In the genomic region with DNA sequence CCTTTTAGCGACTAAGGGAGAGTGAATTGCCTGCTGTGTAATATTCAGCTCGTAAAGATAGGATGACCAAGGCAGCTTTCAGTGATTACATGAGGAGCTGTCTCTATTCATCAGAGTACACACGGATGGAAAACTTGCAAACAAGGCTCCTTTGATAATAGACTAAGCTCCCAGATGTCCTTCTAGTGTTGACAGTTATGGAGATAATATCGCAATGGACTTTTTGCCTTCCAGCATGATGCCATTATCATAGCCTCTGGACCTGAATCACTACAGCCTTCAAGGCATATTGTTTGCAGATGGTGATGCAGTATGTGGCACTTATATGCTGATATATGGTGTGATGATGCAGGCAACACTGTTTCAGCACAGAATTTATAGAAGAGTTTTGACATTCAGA, we compare ENCODE assay signal across 18 cellular contexts.
DNase-seq lines count a peak whose midpoint lies in the region; ATAC-seq and TF ChIP-seq lines count a peak whose summit lies in the region.
"Had no signal": no experiment of that assay in that cellular context is flagged by ENCODE, and none has a peak within 500 bp of the region (broad histone marks: within the 10 kb centered on the region; RNA-seq: fewer than 3 reads in every experiment).

No MANE protein-coding gene starts in this region.

- H3K36me3 Mint-ChIP-seq in activated T-cell treated with anti-CD3 and anti-CD28 coated beads, Interleukin-2, amount 50 U/mL, for 4 hours (ENCODE audit: insufficient read depth): no peaks in the 10 kb centered on the region
- H3K36me3 Mint-ChIP-seq: CD14-positive monocyte had no signal

- no peaks in the 10 kb centered on the region for H3K4me1 Mint-ChIP-seq in activated T-cell treated with anti-CD3 and anti-CD28 coated beads, Interleukin-2, amount 50 U/mL, for 4 hours (ENCODE audit: low read depth)

- H3K9me3 Mint-ChIP-seq in activated T-cell treated with anti-CD3 and anti-CD28 coated beads, Interleukin-2, amount 50 U/mL, for 4 hours: no peaks in the 10 kb centered on the region

- intact Hi-C loops in left ventricle myocardium superior (cut with micrococcal nuclease) (no loop called here), cardiac septum (cut with DNase I) (no loop called here)

- H3K27me3 Mint-ChIP-seq in activated T-cell treated with anti-CD3 and anti-CD28 coated beads, Interleukin-2, amount 50 U/mL, for 4 hours (ENCODE audit: low read depth): peaks cover 14% of the 10 kb centered on the region

- H3F3A ChIP-seq in smooth muscle cell (ENCODE audit: low read depth): no peaks in the 10 kb centered on the region

- no peak overlapping the region for H3K27ac ChIP-seq in smooth muscle cell (ENCODE audit: low read depth)
- H3K27ac ChIP-seq: 22Rv1, SJCRH30 had no signal

- H3K4me2 ChIP-seq in smooth muscle cell: peak overlapping the region; percentile 39

- WGBS in smooth muscle cell (ENCODE audit: low lambda C conversion rate): 7% methylated on average over 4 of the region's 4 CpGs

- no peaks in the 10 kb centered on the region for H3K9me3 ChIP-seq in smooth muscle cell (replicated peaks; ENCODE audit: low read depth)
- H3K9me3 ChIP-seq: SJCRH30 had no signal

- H3K4me1 ChIP-seq in smooth muscle cell (ENCODE audit: low read depth): peaks cover 9% of the 10 kb centered on the region
- H3K4me1 ChIP-seq: SJCRH30 had no signal

- no peaks in the 10 kb centered on the region for H3K79me2 ChIP-seq in smooth muscle cell (ENCODE audit: low read depth)

- no peaks in the 10 kb centered on the region for H3K27me3 ChIP-seq in smooth muscle cell (ENCODE audit: low read depth)
- H3K27me3 ChIP-seq: SJCRH30 had no signal

- H3K9ac ChIP-seq in smooth muscle cell (ENCODE audit: low read depth): no peak overlapping the region

- no peak for TF ChIP-seq CTCF in smooth muscle cell (IDR thresholded peaks at IDR 0.05; ENCODE audit: borderline replicate concordance, insufficient read depth, poor library complexity, severe bottlenecking)

- DNase-seq in left ventricle myocardium superior: no peak
- DNase-seq in cardiac septum (ENCODE audit: low spot score): no peak
- DNase-seq in RPMI7951 (ENCODE audit: low read depth): peak; percentile 20
- peak; percentile 56 for DNase-seq in foreskin melanocyte
- DNase-seq in smooth muscle cell (lab: John Stamatoyannopoulos, UW; ENCODE audit: unreplicated experiment): no peak
- DNase-seq in activated T-cell treated with anti-CD3 and anti-CD28 coated beads, Interleukin-2, amount 50 U/mL, for 4 hours: no peak
- DNase-seq in stimulated activated CD4-positive, alpha-beta T cell treated with anti-CD3 and anti-CD28 coated beads, Interleukin-12 subunit alpha, Interleukin-12 subunit beta, amount 100 ng/mL, for 4 hours: no peak
- DNase-seq in hippocampal formation (lab: John Stamatoyannopoulos, UW): no peak
- DNase-seq: AML-193, DMS79 treated with DMSO at 0.1 percent for 48 hours, H7, NCI-H1105, NCI-H1694 treated with DMSO at 0.1 percent for 48 hours, NCI-H774, OCI-M1, SJCRH30 had no signal

- peak; percentile 44 for ATAC-seq in left ventricle myocardium superior
- no peak for ATAC-seq in activated T-cell treated with anti-CD3 and anti-CD28 coated beads, Interleukin-2, amount 50 U/mL, for 4 hours

- no peak overlapping the region for H3K4me3 Mint-ChIP-seq in activated T-cell treated with anti-CD3 and anti-CD28 coated beads, Interleukin-2, amount 50 U/mL, for 4 hours
- H3K4me3 Mint-ChIP-seq: CD14-positive monocyte had no signal

- H2AFZ ChIP-seq in smooth muscle cell (ENCODE audit: low read depth): no peak overlapping the region

- no peaks in the 10 kb centered on the region for H3K36me3 ChIP-seq in smooth muscle cell (ENCODE audit: low read depth)
- H3K36me3 ChIP-seq: SJCRH30 had no signal

- no peak overlapping the region for H3K4me3 ChIP-seq in smooth muscle cell
- H3K4me3 ChIP-seq: SJCRH30 had no signal

- H4K20me1 ChIP-seq in smooth muscle cell (ENCODE audit: low read depth): no peaks in the 10 kb centered on the region

Comparison
In these comparisons a context has a peak if more than half of its experiments do, and no peak if none do; other contexts are left out.
1. DNase-seq: peak in RPMI7951 (single experiment) and foreskin melanocyte (single experiment); none in left ventricle myocardium superior (single experiment), cardiac septum (single experiment), smooth muscle cell (single experiment), activated T-cell treated with anti-CD3 and anti-CD28 coated beads, Interleukin-2, amount 50 U/mL, for 4 hours (single experiment), stimulated activated CD4-positive, alpha-beta T cell treated with anti-CD3 and anti-CD28 coated beads, Interleukin-12 subunit alpha, Interleukin-12 subunit beta, amount 100 ng/mL, for 4 hours (single experiment) and hippocampal formation (0 of 2).